ENCODE assay signal across 22 cellular contexts in the genomic region with DNA sequence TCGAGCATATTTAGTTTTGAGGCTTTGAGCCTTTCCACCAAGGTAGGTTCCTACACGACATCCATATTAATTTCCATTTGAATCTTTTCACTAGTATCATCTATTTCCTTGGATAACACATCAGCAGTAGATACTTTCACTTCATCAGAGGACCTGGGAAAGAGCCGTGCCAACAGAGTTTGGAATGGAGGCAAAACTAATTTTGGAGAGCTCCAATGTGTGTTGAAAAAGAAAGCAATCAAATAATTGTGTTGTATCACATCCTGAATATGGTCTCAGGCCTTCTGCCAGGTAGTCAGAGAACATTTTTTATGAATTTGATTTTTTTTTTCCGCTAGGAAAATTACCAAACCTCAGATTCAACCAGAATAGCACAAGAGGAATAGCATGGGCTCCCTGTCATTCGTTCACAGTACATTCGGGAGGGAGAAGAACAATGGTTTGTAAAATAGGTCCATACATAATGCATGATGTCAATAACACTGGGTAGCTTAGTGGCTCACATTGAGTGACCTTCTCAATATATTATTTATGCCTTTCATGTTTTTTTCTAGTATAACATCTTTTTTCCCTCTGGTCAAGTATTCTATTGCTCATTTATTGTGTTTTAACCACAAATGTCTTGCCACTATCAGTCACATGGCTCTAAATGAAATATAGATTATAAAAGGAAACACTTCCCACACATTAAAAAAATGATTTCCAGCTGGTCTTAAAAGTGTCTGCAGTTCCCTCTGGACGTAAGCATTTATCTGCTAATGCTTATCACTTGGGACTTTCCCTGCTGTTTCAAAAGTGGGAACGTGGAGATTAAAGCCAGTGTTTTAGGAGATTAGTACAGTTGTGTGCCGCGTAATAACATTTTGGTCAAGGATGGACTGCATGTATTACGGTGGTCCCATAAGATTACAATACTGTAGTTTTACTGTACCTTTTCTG.
DNase-seq lines count a peak whose midpoint lies in the region; ATAC-seq and TF ChIP-seq lines count a peak whose summit lies in the region.
"Had no signal": no experiment of that assay in that cellular context is flagged by ENCODE, and none has a peak within 500 bp of the region (broad histone marks: within the 10 kb centered on the region; RNA-seq: fewer than 3 reads in every experiment).

No MANE protein-coding gene starts in this region.

- CTCF ChIA-PET in Calu3 (lab: Charles Lee), result no interaction called here

- no peak overlapping the region for H3K4me3 Mint-ChIP-seq in Calu3 (ENCODE audit: low read depth, unreplicated experiment)
- H3K4me3 Mint-ChIP-seq: CD4-positive, CD25-positive, alpha-beta regulatory T cell; IgD-negative memory B cell had no signal

- DNase-seq in GM03348 (ENCODE audit: low spot score), result peak; percentile 20
- DNase-seq in amniotic epithelial cell (ENCODE audit: low read depth), result peak; percentile 60
- DNase-seq in fibroblast of villous mesenchyme (ENCODE audit: low read depth), result peak; percentile 79
- DNase-seq in osteoblast (ENCODE audit: insufficient read length, low spot score, missing footprints), result no peak
- DNase-seq in Calu3, result no peak
- no peak for DNase-seq in stimulated activated CD4-positive, alpha-beta T cell treated with anti-CD3 and anti-CD28 coated beads, Interleukin-1b, Interleukin-23, amount 100 ng/mL, for 48 hours
- DNase-seq: BE2C; CD4-positive, CD25-positive, alpha-beta regulatory T cell; COR-L47; GM23248; HCEC 1CT; Karpas-422; NCI-H1436; NCI-H1930; NCI-H2171; NCI-H446; NCI-H69; NK-92 treated with Interleukin-12 subunit alpha and Interleukin-12 subunit beta, amount 100 ng/mL, for 24 hours; Right ventricle myocardium superior had no signal

- H3K9me3 Mint-ChIP-seq in Calu3 (ENCODE audit: low read depth, unreplicated experiment), result no peaks in the 10 kb centered on the region

- no peaks in the 10 kb centered on the region for H3K27me3 ChIP-seq in osteoblast (ENCODE audit: insufficient read depth, low read length)
- H3K27me3 ChIP-seq: BE2C had no signal

- H4K20me1 ChIP-seq in osteoblast (ENCODE audit: insufficient read depth, low read length), result no peaks in the 10 kb centered on the region

- H3K27me3 Mint-ChIP-seq in Calu3 (ENCODE audit: unreplicated experiment), result no peaks in the 10 kb centered on the region
- H3K27me3 Mint-ChIP-seq: CD4-positive, CD25-positive, alpha-beta regulatory T cell had no signal

- H3K36me3 Mint-ChIP-seq in Calu3 (ENCODE audit: insufficient read depth, unreplicated experiment), result no peaks in the 10 kb centered on the region
- H3K36me3 Mint-ChIP-seq: CD4-positive, CD25-positive, alpha-beta regulatory T cell; IgD-negative memory B cell had no signal

- H2AFZ ChIP-seq in osteoblast (ENCODE audit: low read length), result peak overlapping the region; percentile 10
- H2AFZ ChIP-seq: GM23248 had no signal

- intact Hi-C loops in Calu3 (cut with micrococcal nuclease; ENCODE audit: unreplicated experiment), result no loop called here

- TF ChIP-seq CTCF in fibroblast of villous mesenchyme (IDR thresholded peaks at IDR 0.05; ENCODE audit: insufficient read depth, low read depth, low read length) (no peak), osteoblast (IDR thresholded peaks at IDR 0.05; ENCODE audit: extremely low read depth, low read depth, low read length) (no peak), Calu3 (IDR thresholded peaks at IDR 0.05; ENCODE audit: unreplicated experiment) (no peak)

- H3K9me3 ChIP-seq in osteoblast (ENCODE audit: low read depth, low read length), result no peaks in the 10 kb centered on the region
- H3K9me3 ChIP-seq: BE2C had no signal

- no TSS peak for BruUV-seq in Calu3 (replicated peaks; lab: Mats Ljungman, UMichigan)

- no peaks in the 10 kb centered on the region for H3K4me1 Mint-ChIP-seq in Calu3 (ENCODE audit: low read depth, unreplicated experiment)
- H3K4me1 Mint-ChIP-seq: IgD-negative memory B cell had no signal

- H3K27ac Mint-ChIP-seq in Calu3 (ENCODE audit: unreplicated experiment), result no peak overlapping the region
- H3K27ac Mint-ChIP-seq: CD4-positive, CD25-positive, alpha-beta regulatory T cell had no signal

- peak overlapping the region; percentile 64 for H3K27ac ChIP-seq in osteoblast (ENCODE audit: low read depth, low read length)
- H3K27ac ChIP-seq: GM23248 had no signal

- peaks cover 20% of the 10 kb centered on the region for H3K4me1 ChIP-seq in osteoblast (ENCODE audit: insufficient read depth, low read length)

- ATAC-seq in GM18870 (IDR thresholded peaks at IDR 0.05; ENCODE audit: unreplicated experiment), result no peak
- ATAC-seq in HG02973 (IDR thresholded peaks at IDR 0.05; ENCODE audit: unreplicated experiment), result no peak

- H3K4me3 ChIP-seq in fibroblast of villous mesenchyme (ENCODE audit: low read depth, low read length), result no peak overlapping the region
- H3K4me3 ChIP-seq in osteoblast (ENCODE audit: insufficient read depth, low read length), result peak overlapping the region; percentile 21
- H3K4me3 ChIP-seq: GM23248 had no signal

- H3K4me2 ChIP-seq in osteoblast (ENCODE audit: insufficient read depth, low read length), result peak overlapping the region; percentile 58

- H3K79me2 ChIP-seq in osteoblast (ENCODE audit: insufficient read depth, low read length), result no peaks in the 10 kb centered on the region

- no peaks in the 10 kb centered on the region for H3K36me3 ChIP-seq in osteoblast (ENCODE audit: insufficient read depth, low read length)
- H3K36me3 ChIP-seq: BE2C had no signal

Comparison
In these comparisons a context has a peak if more than half of its experiments do, and no peak if none do; other contexts are left out.
1. DNase-seq: peak in GM03348 (single experiment), amniotic epithelial cell (single experiment) and fibroblast of villous mesenchyme (single experiment); none in osteoblast (single experiment), Calu3 (single experiment) and stimulated activated CD4-positive, alpha-beta T cell treated with anti-CD3 and anti-CD28 coated beads, Interleukin-1b, Interleukin-23, amount 100 ng/mL, for 48 hours (single experiment).